1 cellular context compared by ENCODE assay signal in genomic region chr22:31290494-31291402, GRCh38.
TF ChIP-seq lines count a peak whose summit lies in the region.

No MANE protein-coding gene starts in this region.

TF ChIP-seq in HepG2, 621 proteins besides CTCF, POLR2A, EP300 and RAD21 (continued from another document and continues in another):
- TF ChIP-seq ZNF276 (CRISPR knock-in tag; IDR thresholded peaks at IDR 0.05; ENCODE audit: low read depth): 0 out of 2 replicates have a peak, but pooled peaks have one; percentile 34
- no peak for TF ChIP-seq NFE2L2 (IDR thresholded peaks at IDR 0.05; ENCODE audit: low read length)
- TF ChIP-seq AKNA (CRISPR knock-in tag; IDR thresholded peaks at IDR 0.05; ENCODE audit: borderline replicate concordance): no peak
- TF ChIP-seq ZNF782 (CRISPR knock-in tag; IDR thresholded peaks at IDR 0.05; ENCODE audit: borderline replicate concordance): no peak
- TF ChIP-seq CREB3 (CRISPR knock-in tag; IDR thresholded peaks at IDR 0.05): no peak
- no peak for TF ChIP-seq KIAA2018 (CRISPR knock-in tag; IDR thresholded peaks at IDR 0.05; ENCODE audit: borderline replicate concordance)
- TF ChIP-seq ZNF280D (CRISPR knock-in tag; IDR thresholded peaks at IDR 0.05): no peak
- peak; percentile 55 for TF ChIP-seq CREB1 (IDR thresholded peaks at IDR 0.05)
- TF ChIP-seq CREB1 (CRISPR knock-in tag; IDR thresholded peaks at IDR 0.05): no peak
- TF ChIP-seq SNAPC4 (CRISPR knock-in tag; IDR thresholded peaks at IDR 0.05): no peak
- TF ChIP-seq KDM5B (CRISPR knock-in tag; IDR thresholded peaks at IDR 0.05; ENCODE audit: borderline replicate concordance): peak; percentile 98
- TF ChIP-seq IRX3 (CRISPR knock-in tag; IDR thresholded peaks at IDR 0.05; ENCODE audit: borderline replicate concordance, low read depth): 0 out of 2 replicates have a peak, but pooled peaks have one; percentile 37
- peak; percentile 91 for TF ChIP-seq SKI (IDR thresholded peaks at IDR 0.05; ENCODE audit: partially characterized antibody)
- no peak for TF ChIP-seq CEBPB (IDR thresholded peaks at IDR 0.05; ENCODE audit: borderline replicate concordance, low read depth, low read length)
- peak; percentile 79 for TF ChIP-seq RBFOX2 (IDR thresholded peaks at IDR 0.05; ENCODE audit: low read depth, low read length)
- peak; percentile 88; the same call in 1 of the 2 replicates for TF ChIP-seq ZMYM4 (CRISPR knock-in tag; IDR thresholded peaks at IDR 0.05)
- peak; percentile 95 for TF ChIP-seq SRY (CRISPR knock-in tag; IDR thresholded peaks at IDR 0.05)
- TF ChIP-seq REST (IDR thresholded peaks at IDR 0.05; ENCODE audit: borderline replicate concordance in 1 of 2, low read depth in 1 of 2, low read length in 2 of 2): no peak
